In genomic region chrX:152915541-152916241, GRCh38 we compare ENCODE assay signal across 9 cellular contexts. TPM values are rescaled to one million over a fixed set of nuclear protein-coding genes. Genes with fewer than 3 reads are reported as not detected.
DNase-seq lines count a peak whose midpoint lies in the region; ATAC-seq and TF ChIP-seq lines count a peak whose summit lies in the region.
"Had no signal": no experiment of that assay in that cellular context is flagged by ENCODE, and none has a peak within 500 bp of the region (broad histone marks: within the 10 kb centered on the region; RNA-seq: fewer than 3 reads in every experiment).

No MANE protein-coding gene starts in this region.

- POLR2A ChIA-PET in BJ (lab: Charles Lee) = no interaction called here

- H3K4me3 ChIP-seq in BJ (ENCODE audit: low read depth, low read length) = no peak overlapping the region
- H3K4me3 ChIP-seq in breast epithelium = no peak overlapping the region
- H3K4me3 ChIP-seq in mucosa of descending colon = no peak overlapping the region
- H3K4me3 ChIP-seq: SK-N-MC had no signal

- peak; percentile 67 for ATAC-seq in GM18517 (IDR thresholded peaks at IDR 0.05; ENCODE audit: unreplicated experiment)
- peak; percentile 82 for ATAC-seq in HG02852 (IDR thresholded peaks at IDR 0.05; ENCODE audit: unreplicated experiment)
- ATAC-seq in mucosa of descending colon = peak; percentile 29
- no peak for ATAC-seq in sciatic nerve

- no peaks in the 10 kb centered on the region for H3K36me3 ChIP-seq in BJ (ENCODE audit: control insufficient read depth, insufficient read depth, low read length)
- no peaks in the 10 kb centered on the region for H3K36me3 ChIP-seq in breast epithelium
- no peaks in the 10 kb centered on the region for H3K36me3 ChIP-seq in mucosa of descending colon (ENCODE audit: low read depth)

- DNase-seq in BJ (ENCODE audit: low read depth) (no peak), NCI-H2227 (lab: John Stamatoyannopoulos, UW; ENCODE audit: unreplicated experiment) (peak; percentile 56), breast epithelium (ENCODE audit: low spot score in 2 of 2) (no peak), mucosa of descending colon (no peak), NCI-H1436 (lab: John Stamatoyannopoulos, UW) (no peak), sciatic nerve (ENCODE audit: low spot score) (no peak)

- TF ChIP-seq POLR2A in breast epithelium (IDR thresholded peaks at IDR 0.05) = no peak

- intact Hi-C loops in breast epithelium (cut with DNase I; ENCODE audit: low total_unique reads) (no loop called here), mucosa of descending colon (cut with DNase I, micrococcal nuclease) (no loop called here), sciatic nerve (cut with DNase I) (no loop called here)

- H3K4me1 ChIP-seq in breast epithelium (no peaks in the 10 kb centered on the region), mucosa of descending colon (ENCODE audit: low read depth) (no peaks in the 10 kb centered on the region)

- no peaks in the 10 kb centered on the region for H3K9me3 ChIP-seq in breast epithelium
- no peaks in the 10 kb centered on the region for H3K9me3 ChIP-seq in mucosa of descending colon

- TF ChIP-seq CTCF in BJ (IDR thresholded peaks at IDR 0.05; ENCODE audit: insufficient read depth, low read depth, low read length) (peak; percentile 57), breast epithelium (IDR thresholded peaks at IDR 0.05) (peak in 2 of 3 donors; percentile 16 to 19), mucosa of descending colon (IDR thresholded peaks at IDR 0.05) (no peak)

- H3K27me3 ChIP-seq in BJ (ENCODE audit: control insufficient read depth, insufficient read depth, low read length) (no peaks in the 10 kb centered on the region), breast epithelium (peaks cover 2 to 57% of the 10 kb centered on the region in 2 donors)

- CTCF ChIA-PET in BJ (lab: Yijun Ruan, JAX) = interaction anchor here (0.8 to 2.5 kb wide), 5 partner anchors 10 to 21 kb away, joined by 3 to 15 read pairs (median 3); no protein-coding TSS in a partner anchor

- H3K27ac ChIP-seq in breast epithelium = no peak overlapping the region
- H3K27ac ChIP-seq: SK-N-MC had no signal

RNA-seq across cellular contexts. Expression of gene ZNF185, which starts 17.8 kb away (rescaled TPM):
- polyA plus RNA-seq in BJ (2011; rRNA removed) = 7.6 and 8.3 TPM in 2 replicates
- polyA minus RNA-seq in BJ (2011; rRNA and poly(A)+ RNA removed) = 4.5 and 5.7 TPM in 2 replicates
- total RNA-seq in breast epithelium (10 to 100 TPM in 1 of 3 donors, 1 to 10 TPM in 2; 5.9 to 19.5 (median 7.5) TPM), mucosa of descending colon (1 to 10 TPM; 2.8 to 6.9 (median 4.2) TPM), sciatic nerve (26.9 TPM)
